In the genomic region with DNA sequence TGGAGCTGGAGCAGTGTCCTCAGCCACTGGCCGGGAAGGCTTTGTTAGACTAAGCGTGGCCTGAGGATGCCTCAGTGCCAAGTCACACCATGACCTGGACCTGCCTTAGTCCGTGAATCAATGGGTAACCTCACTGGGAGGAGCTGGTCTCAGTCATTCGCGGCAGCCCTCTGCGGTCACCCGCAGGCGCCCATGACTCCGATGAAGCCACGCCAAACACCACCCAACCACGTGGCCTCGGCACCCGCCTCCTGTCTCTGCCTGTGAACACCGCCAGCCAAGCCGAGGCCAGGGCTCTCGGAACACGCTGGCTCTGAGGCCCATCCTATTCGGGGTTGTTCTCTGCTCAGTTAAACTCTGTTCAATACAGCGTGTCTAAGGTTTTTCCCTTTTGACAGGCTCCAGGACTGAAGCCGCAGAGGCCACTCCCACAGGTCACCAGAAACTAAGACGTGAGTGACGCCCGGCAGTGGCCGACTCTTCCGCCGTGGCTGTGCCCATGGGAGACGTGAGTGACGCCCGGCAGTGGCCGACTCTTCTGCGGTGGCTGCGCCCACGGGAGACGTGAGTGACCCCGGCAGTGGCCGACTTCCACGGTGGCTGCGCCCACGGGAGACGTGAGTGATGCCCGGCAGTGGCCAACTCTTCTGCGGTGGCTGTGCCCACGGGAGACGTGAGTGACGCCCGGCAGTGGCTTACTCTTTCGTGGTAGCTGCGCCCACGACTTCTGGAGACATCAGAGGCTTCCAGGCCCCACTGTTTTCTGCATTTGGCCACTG, we compare ENCODE assay signal across 15 cellular contexts. TPM values are rescaled to one million over a fixed set of nuclear protein-coding genes. Genes with fewer than 3 reads are reported as not detected.
A peak's percentile ranks its signal among the peaks of the same experiment; 100 is the strongest.
DNase-seq lines count a peak whose midpoint lies in the region; ATAC-seq, FAIRE-seq and TF ChIP-seq lines count a peak whose summit lies in the region.
"Had no signal": no experiment of that assay in that cellular context is flagged by ENCODE, and none has a peak within 500 bp of the region (broad histone marks: within the 10 kb centered on the region; RNA-seq: fewer than 3 reads in every experiment).

No MANE protein-coding gene starts in this region.

- ATAC-seq in psoas muscle (peak; percentile 74 to 81 (median 78)), GM21360 (IDR thresholded peaks at IDR 0.05; ENCODE audit: unreplicated experiment) (no peak), left ventricle myocardium superior (no peak)

- H3K27ac ChIP-seq in BLaER1 treated with 17β-estradiol and CSF1 and Interleukin-3, amounts not matched to agents 10 nM and 100 nM, result peak overlapping the region in 3 of 11 experiments; percentile 13 to 45 (median 33); a peak in 2 of 22 replicates
- H3K27ac ChIP-seq in RWPE1 (peak overlapping the region; percentile 60; the same call in 1 of the 2 replicates), keratinocyte (ENCODE audit: control insufficient read depth, insufficient read depth, low read length) (no peak overlapping the region), psoas muscle (peak overlapping the region; percentile 97), testis (no peak overlapping the region)

- dilution Hi-C loops in keratinocyte (cut with MboI; ENCODE audit: extremely low pct_ligation_motif_present, low sequenced_read_pairs), result no loop called here

- no peaks in the 10 kb centered on the region for H3K9me3 ChIP-seq in BLaER1 treated with 17β-estradiol and CSF1 and Interleukin-3, amounts not matched to agents 10 nM and 100 nM (replicated peaks in 1 of 11)
- H3K9me3 ChIP-seq in keratinocyte (ENCODE audit: control insufficient read depth, low read depth, low read length), result no peaks in the 10 kb centered on the region
- no peaks in the 10 kb centered on the region for H3K9me3 ChIP-seq in psoas muscle
- H3K9me3 ChIP-seq in testis, result no peaks in the 10 kb centered on the region

- H3K27me3 ChIP-seq in BLaER1 treated with 17β-estradiol and CSF1 and Interleukin-3, amounts not matched to agents 10 nM and 100 nM, result no peaks in the 10 kb centered on the region
- H3K27me3 ChIP-seq in keratinocyte (ENCODE audit: control insufficient read depth, extremely low read depth, insufficient read depth, low read length) (peaks cover 42% of the 10 kb centered on the region), psoas muscle (ENCODE audit: insufficient read depth in 3 of 3, low read length in 2 of 3) (no peaks in the 10 kb centered on the region), testis (no peaks in the 10 kb centered on the region)

- no peak overlapping the region for H3K4me3 ChIP-seq in BLaER1 treated with 17β-estradiol and CSF1 and Interleukin-3, amounts not matched to agents 10 nM and 100 nM
- no peak overlapping the region for H3K4me3 ChIP-seq in keratinocyte (ENCODE audit: control insufficient read depth in 2 of 3, extremely low read depth in 1 of 3, insufficient read depth in 2 of 3, low read depth in 1 of 3, low read length in 3 of 3)
- H3K4me3 ChIP-seq in psoas muscle, result peak overlapping the region; percentile 60
- H3K4me3 ChIP-seq in testis, result no peak overlapping the region

- POLR2A ChIA-PET in RWPE1 (lab: Yijun Ruan, JAX; ENCODE audit: low non-redundant PET), result no interaction called here

- H3K9ac ChIP-seq in BLaER1 treated with 17β-estradiol and CSF1 and Interleukin-3, amounts not matched to agents 10 nM and 100 nM, result 0 out of 22 replicates have a peak overlapping the region, but pooled peaks of 1 of the 11 experiments have one; percentile 25
- H3K9ac ChIP-seq in keratinocyte (ENCODE audit: control insufficient read depth, extremely low read depth, insufficient read depth, low read length), result no peak overlapping the region

- peak overlapping the region in 9 of 11 experiments; percentile 26 to 91 (median 48); a peak in 10 of 22 replicates for H3K4me2 ChIP-seq in BLaER1 treated with 17β-estradiol and CSF1 and Interleukin-3, amounts not matched to agents 10 nM and 100 nM
- H3K4me2 ChIP-seq in keratinocyte (ENCODE audit: control insufficient read depth, extremely low read depth, insufficient read depth, low read depth, low read length), result no peak overlapping the region

- FAIRE-seq in keratinocyte (lab: Jason Lieb, UNC), result peak; percentile 29

- peaks cover 13 to 82% (median 32%) of the 10 kb centered on the region in 11 experiments; a peak in 16 of 22 replicates for H4K20me1 ChIP-seq in BLaER1 treated with 17β-estradiol and CSF1 and Interleukin-3, amounts not matched to agents 10 nM and 100 nM
- no peaks in the 10 kb centered on the region for H4K20me1 ChIP-seq in keratinocyte (ENCODE audit: control insufficient read depth, extremely low read depth, insufficient read depth, low read length)

- no peaks in the 10 kb centered on the region for H3K9me1 ChIP-seq in keratinocyte (ENCODE audit: control insufficient read depth, extremely low read depth, insufficient read depth, low read length)

- CTCF ChIA-PET in RWPE1 (lab: Yijun Ruan, JAX), result interaction anchor here (0.7 kb wide), 1 partner anchor 113 kb away, joined by 4 read pairs; no protein-coding TSS in a partner anchor

- intact Hi-C loops in psoas muscle (cut with DNase I), result loop anchor here in 1 of 2 donors (1.0 kb wide), 1 partner anchor 20 kb away; no protein-coding TSS in a partner anchor
- intact Hi-C loops in left ventricle myocardium superior (cut with micrococcal nuclease), result no loop called here
- intact Hi-C loops in testis (cut with DNase I; ENCODE audit: low total_unique reads), result no loop called here

- no peak overlapping the region for H2AFZ ChIP-seq in keratinocyte (ENCODE audit: control insufficient read depth, low read length)

- peaks cover 27 to 94% (median 78%) of the 10 kb centered on the region in 10 experiments for H3K4me1 ChIP-seq in BLaER1 treated with 17β-estradiol and CSF1 and Interleukin-3, amounts not matched to agents 10 nM and 100 nM
- H3K4me1 ChIP-seq in keratinocyte (ENCODE audit: control insufficient read depth, extremely low read depth, insufficient read depth, low read length), result peaks cover 30% of the 10 kb centered on the region
- H3K4me1 ChIP-seq in psoas muscle, result peaks cover 54% of the 10 kb centered on the region
- peaks cover 6% of the 10 kb centered on the region for H3K4me1 ChIP-seq in testis

- no peaks in the 10 kb centered on the region for H3K79me2 ChIP-seq in keratinocyte (ENCODE audit: control insufficient read depth, insufficient read depth, low read length)

- DNase-seq in RWPE1 (ENCODE audit: low spot score) (no peak), keratinocyte (ENCODE audit: low read depth, low spot score) (peak; percentile 56), psoas muscle (peak; percentile 64 to 84), NCI-H526 treated with DMSO at 0.1 percent for 48 hours (lab: John Stamatoyannopoulos, UW) (no peak), left ventricle myocardium superior (no peak), testis (no peak)
- DNase-seq: COR-L47, NCI-H1048, NCI-H146, NCI-H446, NCI-H748 treated with DMSO at 0.1 percent for 48 hours had no signal

- 40 to 77% (median 47%) methylated on average over 49 of the region's 49 CpGs for WGBS in psoas muscle, 3 donors
- WGBS in testis, 2 donors, result 91 to 94% methylated on average over 24 to 49 of the region's 49 CpGs

- TF ChIP-seq CTCF in RWPE1 (conservative IDR thresholded peaks at IDR 0.05; ENCODE audit: low read depth) (no peak), keratinocyte (optimal IDR thresholded peaks at IDR 0.05 in 1 of 3, IDR thresholded peaks at IDR 0.05 in 1 of 3, conservative IDR thresholded peaks at IDR 0.05 in 1 of 3; ENCODE audit: extremely low read depth in 1 of 3, insufficient read depth in 2 of 3, low read length in 3 of 3) (no peak), psoas muscle (IDR thresholded peaks at IDR 0.05) (no peak), testis (IDR thresholded peaks at IDR 0.05) (no peak)

- peaks cover 5 to 87% (median 59%) of the 10 kb centered on the region in 11 experiments; a peak in 21 of 22 replicates for H3K36me3 ChIP-seq in BLaER1 treated with 17β-estradiol and CSF1 and Interleukin-3, amounts not matched to agents 10 nM and 100 nM
- no peaks in the 10 kb centered on the region for H3K36me3 ChIP-seq in keratinocyte (ENCODE audit: control insufficient read depth in 2 of 2, extremely low read depth in 1 of 2, insufficient read depth in 2 of 2, low read length in 2 of 2)
- H3K36me3 ChIP-seq in psoas muscle (ENCODE audit: insufficient read depth in 1 of 2, low read depth in 1 of 2), result peaks cover 0 to 47% of the 10 kb centered on the region in 2 donors
- no peaks in the 10 kb centered on the region for H3K36me3 ChIP-seq in testis (ENCODE audit: low read depth, missing control alignments)

- TF ChIP-seq POLR2A in testis (IDR thresholded peaks at IDR 0.05), result no peak

RNA-seq across cellular contexts. Expression of a gene that starts 16.8 kb away (rescaled TPM):
- polyA plus RNA-seq in keratinocyte (not detected in 3 replicates), psoas muscle (not detected), testis (ENCODE audit: insufficient read depth, low read depth, low replicate concordance) (0.34 TPM)
- not detected for polyA plus RNA-seq in keratinocyte (2011; ENCODE audit: low read depth)
- not detected in 2 replicates for polyA plus RNA-seq in keratinocyte (2011; cell fraction: cytosol; rRNA removed)
- not detected in 2 replicates for polyA plus RNA-seq in keratinocyte (2011; cell fraction: nucleus; rRNA removed)
- not detected in 2 replicates for polyA plus RNA-seq in keratinocyte (2012; ENCODE audit: low replicate concordance)
- polyA minus RNA-seq in keratinocyte, result not detected in 3 replicates
- polyA minus RNA-seq in keratinocyte (2011; cell fraction: cytosol; rRNA and poly(A)+ RNA removed), result not detected
- polyA minus RNA-seq in keratinocyte (2011; cell fraction: nucleus; rRNA and poly(A)+ RNA removed), result not detected in 2 replicates
- total RNA-seq in psoas muscle (not detected), left ventricle myocardium superior (not detected), testis (under 1 TPM in 1 of 2 donors, not detected in 1; 0.93 TPM)
- total RNA-seq: A172 had no signal
- polyA plus RNA-seq: CD14-positive monocyte had no signal

RNA-seq across cellular contexts. Expression of a gene that starts 26.4 kb away (rescaled TPM):
- 49.5 to 170 TPM (median 139 TPM) in 3 replicates for polyA plus RNA-seq in keratinocyte
- 58.1 TPM for polyA plus RNA-seq in keratinocyte (2011; ENCODE audit: low read depth)
- polyA plus RNA-seq in keratinocyte (2011; cell fraction: cytosol; rRNA removed), result 71.4 and 80.1 TPM in 2 replicates
- 33.8 and 39.0 TPM in 2 replicates for polyA plus RNA-seq in keratinocyte (2011; cell fraction: nucleus; rRNA removed)
- polyA plus RNA-seq in keratinocyte (2012; ENCODE audit: low replicate concordance), result 93.5 and 143 TPM in 2 replicates
- polyA minus RNA-seq in keratinocyte, result 47.0 to 51.3 TPM (median 47.3 TPM) in 3 replicates
- polyA minus RNA-seq in keratinocyte (2011; cell fraction: cytosol; rRNA and poly(A)+ RNA removed), result 39.1 TPM
- 8.4 and 8.5 TPM in 2 replicates for polyA minus RNA-seq in keratinocyte (2011; cell fraction: nucleus; rRNA and poly(A)+ RNA removed)
- 10 to 100 TPM; 38.6 to 42.6 (median 38.7) TPM for total RNA-seq in psoas muscle
- polyA plus RNA-seq in psoas muscle, result 10 to 100 TPM; 23.9 to 30.7 (median 28.5) TPM
- 59.0 TPM for total RNA-seq in left ventricle myocardium superior
- total RNA-seq in testis, result 10 to 100 TPM; 58.3 to 59.8 TPM
- polyA plus RNA-seq in testis (ENCODE audit: insufficient read depth, low read depth, low replicate concordance), result 216 TPM

RNA-seq across cellular contexts. Expression of a gene that starts 26.6 kb away (rescaled TPM):
- polyA plus RNA-seq in keratinocyte (8.3 to 9.6 TPM (median 9.3 TPM) in 3 replicates), psoas muscle (10 to 100 TPM in 2 of 3 donors, 1 to 10 TPM in 1; 9.0 to 15.4 (median 12.3) TPM), testis (ENCODE audit: insufficient read depth, low read depth, low replicate concordance) (55.9 TPM)
- 13.2 TPM for polyA plus RNA-seq in keratinocyte (2011; ENCODE audit: low read depth)
- 7.0 and 11.7 TPM in 2 replicates for polyA plus RNA-seq in keratinocyte (2011; cell fraction: cytosol; rRNA removed)
- 21.4 and 36.8 TPM in 2 replicates for polyA plus RNA-seq in keratinocyte (2011; cell fraction: nucleus; rRNA removed)
- 17.3 and 19.2 TPM in 2 replicates for polyA plus RNA-seq in keratinocyte (2012; ENCODE audit: low replicate concordance)
- polyA minus RNA-seq in keratinocyte, result 7.8 to 20.3 TPM (median 9.1 TPM) in 3 replicates
- polyA minus RNA-seq in keratinocyte (2011; cell fraction: cytosol; rRNA and poly(A)+ RNA removed), result 11.5 TPM
- 15.1 and 19.1 TPM in 2 replicates for polyA minus RNA-seq in keratinocyte (2011; cell fraction: nucleus; rRNA and poly(A)+ RNA removed)
- total RNA-seq in psoas muscle (10 to 100 TPM in 2 of 4 donors, 1 to 10 TPM in 2; 4.8 to 10.4 (median 9.7) TPM), left ventricle myocardium superior (14.6 TPM), testis (10 to 100 TPM; 65.3 to 94.4 TPM)

Comparison
In these comparisons a context has a peak if more than half of its experiments do, and no peak if none do; other contexts are left out.
1. H3K27ac ChIP-seq: peak in RWPE1 (single experiment) and psoas muscle (single experiment); none in keratinocyte (single experiment) and testis (0 of 2).
2. DNase-seq: peak in keratinocyte (single experiment) and psoas muscle (2 of 2); none in RWPE1 (single experiment), NCI-H526 treated with DMSO at 0.1 percent for 48 hours (single experiment), left ventricle myocardium superior (single experiment) and testis (single experiment).
3. ATAC-seq: peak in psoas muscle (4 of 4); none in GM21360 (single experiment) and left ventricle myocardium superior (single experiment).